20 cellular contexts compared by ENCODE assay signal in genomic region chrX:56758456-56758855, GRCh38.
"Had no signal": no experiment of that assay in that cellular context is flagged by ENCODE, and none has a peak within 500 bp of the region (broad histone marks: within the 10 kb centered on the region; RNA-seq: fewer than 3 reads in every experiment).

No MANE protein-coding gene starts in this region.

- H3K27ac Mint-ChIP-seq: natural killer cell treated with Interleukin-12 subunit alpha and Interleukin-12 subunit beta and Interleukin-15 and Interleukin-18, amount 100 ng/mL, for 72 hours; neural progenitor cell; progenitor cell of endocrine pancreas; type B pancreatic cell had no signal

- H3K27me3 Mint-ChIP-seq: progenitor cell of endocrine pancreas, type B pancreatic cell had no signal

- H3K4me3 Mint-ChIP-seq: natural killer cell treated with Interleukin-12 subunit alpha and Interleukin-12 subunit beta and Interleukin-15 and Interleukin-18, amount 100 ng/mL, for 72 hours; neural progenitor cell; type B pancreatic cell had no signal

- DNase-seq: cortex of kidney; dorsolateral prefrontal cortex; effector memory CD4-positive, alpha-beta T cell; gastrocnemius medialis; heart right ventricle; hypothalamus; mammary epithelial cell; mucosa of descending colon; nucleus accumbens; right cardiac atrium; small intestine; stimulated activated CD4-positive, alpha-beta T cell treated with anti-CD3 and anti-CD28 coated beads, Interleukin-2, amount 100 ng/mL, for 48 hours; stimulated activated naive CD4-positive, alpha-beta T cell treated with Interleukin-2 at 50 U/mL for 16 hours had no signal

- ATAC-seq: esophagus mucosa; gastrocnemius medialis; heart right ventricle; left lobe of liver; mucosa of descending colon; natural killer cell treated with Interleukin-12 subunit alpha and Interleukin-12 subunit beta and Interleukin-15 and Interleukin-18, amount 100 ng/mL, for 72 hours; pancreas; right cardiac atrium had no signal

- H3K4me1 Mint-ChIP-seq: neural progenitor cell had no signal

- H3K27me3 ChIP-seq: gastrocnemius medialis, neural progenitor cell had no signal

- H3K4me3 ChIP-seq: dorsolateral prefrontal cortex, gastrocnemius medialis, heart right ventricle, mucosa of descending colon, neural progenitor cell, pancreas had no signal

- H3K9me3 Mint-ChIP-seq: natural killer cell treated with Interleukin-12 subunit alpha and Interleukin-12 subunit beta and Interleukin-15 and Interleukin-18, amount 100 ng/mL, for 72 hours; type B pancreatic cell had no signal

- H3K36me3 ChIP-seq: gastrocnemius medialis, heart right ventricle, neural progenitor cell, pancreas had no signal
